ENCODE assay signal across 2 cellular contexts in the genomic region with DNA sequence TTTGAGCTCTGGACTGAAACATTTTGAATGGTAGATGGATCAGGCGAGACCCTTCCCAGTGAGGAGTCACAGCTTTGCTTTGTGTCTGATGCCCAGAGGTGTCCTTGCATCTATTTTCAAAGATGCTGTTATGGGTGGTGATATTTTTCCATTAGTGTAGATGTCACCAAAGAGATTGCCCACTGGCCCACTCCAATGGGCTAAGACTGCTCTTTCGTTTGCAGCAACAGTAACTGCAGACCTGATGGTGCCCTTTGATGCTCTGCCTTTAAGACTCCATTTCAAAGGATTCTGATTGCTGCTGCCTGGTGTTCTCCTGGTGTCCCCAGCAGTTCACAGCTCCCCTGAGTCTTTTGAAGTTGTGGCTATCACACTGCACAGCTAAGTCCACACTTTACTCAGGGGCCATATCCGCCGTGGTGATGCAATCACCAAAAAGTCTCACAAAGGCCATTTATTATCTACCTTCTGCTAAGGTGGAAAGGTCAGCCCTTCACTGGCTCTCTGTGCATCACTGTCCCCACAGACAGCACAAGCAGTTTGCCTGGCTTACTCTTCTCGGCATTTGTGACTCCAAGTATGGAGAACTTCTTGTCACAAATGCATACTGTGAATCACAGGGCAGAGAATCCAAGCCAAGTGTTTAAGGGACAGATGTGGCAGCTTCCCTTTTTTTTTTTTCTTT.
TF ChIP-seq lines count a peak whose summit lies in the region.

No MANE protein-coding gene starts in this region.

TF ChIP-seq in HepG2, 621 proteins besides CTCF, POLR2A, EP300 and RAD21 (continues in another document):
- TF ChIP-seq ZBTB38 (CRISPR knock-in tag; IDR thresholded peaks at IDR 0.05) = peak; percentile 99
- TF ChIP-seq SNAI1 (CRISPR knock-in tag; IDR thresholded peaks at IDR 0.05; ENCODE audit: borderline replicate concordance) = peak; percentile 67; the same call in 1 of the 2 replicates
- peak; percentile 85 for TF ChIP-seq ZNF639 (CRISPR knock-in tag; conservative IDR thresholded peaks at IDR 0.05)
- peak; percentile 93 for TF ChIP-seq DR1 (CRISPR knock-in tag; IDR thresholded peaks at IDR 0.05)
- peak; percentile 78; the same call in 1 of the 2 replicates for TF ChIP-seq MXD4 (CRISPR knock-in tag; IDR thresholded peaks at IDR 0.05)
- TF ChIP-seq MIXL1 (CRISPR knock-in tag; IDR thresholded peaks at IDR 0.05) = peak; percentile 99
- peak; percentile 85 for TF ChIP-seq CCAR2 (optimal IDR thresholded peaks at IDR 0.05; ENCODE audit: low read depth, low read length)
- no peak for TF ChIP-seq RBM22 (optimal IDR thresholded peaks at IDR 0.05; ENCODE audit: low read length)
- TF ChIP-seq, protein P1, sequence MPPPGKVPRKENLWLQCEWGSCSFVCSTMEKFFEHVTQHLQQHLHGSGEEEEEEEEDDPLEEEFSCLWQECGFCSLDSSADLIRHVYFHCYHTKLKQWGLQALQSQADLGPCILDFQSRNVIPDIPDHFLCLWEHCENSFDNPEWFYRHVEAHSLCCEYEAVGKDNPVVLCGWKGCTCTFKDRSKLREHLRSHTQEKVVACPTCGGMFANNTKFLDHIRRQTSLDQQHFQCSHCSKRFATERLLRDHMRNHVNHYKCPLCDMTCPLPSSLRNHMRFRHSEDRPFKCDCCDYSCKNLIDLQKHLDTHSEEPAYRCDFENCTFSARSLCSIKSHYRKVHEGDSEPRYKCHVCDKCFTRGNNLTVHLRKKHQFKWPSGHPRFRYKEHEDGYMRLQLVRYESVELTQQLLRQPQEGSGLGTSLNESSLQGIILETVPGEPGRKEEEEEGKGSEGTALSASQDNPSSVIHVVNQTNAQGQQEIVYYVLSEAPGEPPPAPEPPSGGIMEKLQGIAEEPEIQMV (CRISPR knock-in tag; IDR thresholded peaks at IDR 0.05; ENCODE audit: low read depth) = peak; percentile 85
- TF ChIP-seq, protein P2, sequence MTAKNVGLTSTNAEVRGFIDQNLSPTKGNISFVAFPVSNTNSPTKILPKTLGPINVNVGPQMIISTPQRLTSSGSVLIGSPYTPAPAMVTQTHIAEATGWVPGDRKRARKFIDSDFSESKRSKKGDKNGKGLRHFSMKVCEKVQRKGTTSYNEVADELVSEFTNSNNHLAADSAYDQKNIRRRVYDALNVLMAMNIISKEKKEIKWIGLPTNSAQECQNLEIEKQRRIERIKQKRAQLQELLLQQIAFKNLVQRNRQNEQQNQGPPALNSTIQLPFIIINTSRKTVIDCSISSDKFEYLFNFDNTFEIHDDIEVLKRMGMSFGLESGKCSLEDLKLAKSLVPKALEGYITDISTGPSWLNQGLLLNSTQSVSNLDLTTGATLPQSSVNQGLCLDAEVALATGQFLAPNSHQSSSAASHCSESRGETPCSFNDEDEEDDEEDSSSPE (CRISPR knock-in tag; IDR thresholded peaks at IDR 0.05) = peak; percentile 78; the same call in 1 of the 2 replicates
- peak; percentile 86 for TF ChIP-seq POLR2G (IDR thresholded peaks at IDR 0.05; ENCODE audit: low read depth, low read length)
- no peak for TF ChIP-seq TRAFD1 (CRISPR knock-in tag; IDR thresholded peaks at IDR 0.05; ENCODE audit: borderline replicate concordance)
- TF ChIP-seq ZNF329 (CRISPR knock-in tag; IDR thresholded peaks at IDR 0.05; ENCODE audit: low read depth) = peak; percentile 89
- peak; percentile 92 for TF ChIP-seq KAT8 (CRISPR knock-in tag; IDR thresholded peaks at IDR 0.05)
- TF ChIP-seq, protein P3, sequence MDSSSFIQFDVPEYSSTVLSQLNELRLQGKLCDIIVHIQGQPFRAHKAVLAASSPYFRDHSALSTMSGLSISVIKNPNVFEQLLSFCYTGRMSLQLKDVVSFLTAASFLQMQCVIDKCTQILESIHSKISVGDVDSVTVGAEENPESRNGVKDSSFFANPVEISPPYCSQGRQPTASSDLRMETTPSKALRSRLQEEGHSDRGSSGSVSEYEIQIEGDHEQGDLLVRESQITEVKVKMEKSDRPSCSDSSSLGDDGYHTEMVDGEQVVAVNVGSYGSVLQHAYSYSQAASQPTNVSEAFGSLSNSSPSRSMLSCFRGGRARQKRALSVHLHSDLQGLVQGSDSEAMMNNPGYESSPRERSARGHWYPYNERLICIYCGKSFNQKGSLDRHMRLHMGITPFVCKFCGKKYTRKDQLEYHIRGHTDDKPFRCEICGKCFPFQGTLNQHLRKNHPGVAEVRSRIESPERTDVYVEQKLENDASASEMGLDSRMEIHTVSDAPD (CRISPR knock-in tag; IDR thresholded peaks at IDR 0.05) = peak; percentile 98
- TF ChIP-seq ZNF768 (CRISPR knock-in tag; IDR thresholded peaks at IDR 0.05) = no peak; the same call in 1 of the 2 replicates
- no peak for TF ChIP-seq POLR2AphosphoS2 (IDR thresholded peaks at IDR 0.05; ENCODE audit: low read depth, low read length)
- TF ChIP-seq, protein P4, sequence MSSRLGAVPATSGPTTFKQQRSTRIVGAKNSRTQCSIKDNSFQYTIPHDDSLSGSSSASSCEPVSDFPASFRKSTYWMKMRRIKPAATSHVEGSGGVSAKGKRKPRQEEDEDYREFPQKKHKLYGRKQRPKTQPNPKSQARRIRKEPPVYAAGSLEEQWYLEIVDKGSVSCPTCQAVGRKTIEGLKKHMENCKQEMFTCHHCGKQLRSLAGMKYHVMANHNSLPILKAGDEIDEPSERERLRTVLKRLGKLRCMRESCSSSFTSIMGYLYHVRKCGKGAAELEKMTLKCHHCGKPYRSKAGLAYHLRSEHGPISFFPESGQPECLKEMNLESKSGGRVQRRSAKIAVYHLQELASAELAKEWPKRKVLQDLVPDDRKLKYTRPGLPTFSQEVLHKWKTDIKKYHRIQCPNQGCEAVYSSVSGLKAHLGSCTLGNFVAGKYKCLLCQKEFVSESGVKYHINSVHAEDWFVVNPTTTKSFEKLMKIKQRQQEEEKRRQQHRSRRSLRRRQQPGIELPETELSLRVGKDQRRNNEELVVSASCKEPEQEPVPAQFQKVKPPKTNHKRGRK (CRISPR knock-in tag; IDR thresholded peaks at IDR 0.05) = peak; percentile 86; the same call in 1 of the 2 replicates
- TF ChIP-seq ZNF274 (CRISPR knock-in tag; IDR thresholded peaks at IDR 0.05) = peak; percentile 51; the same call in 1 of the 2 replicates

TF ChIP-seq in H1, 55 proteins besides CTCF, POLR2A, EP300 and RAD21:
- TF ChIP-seq SP4 (IDR thresholded peaks at IDR 0.05; ENCODE audit: low read length) = no peak
- no peak for TF ChIP-seq SAP30 (IDR thresholded peaks at IDR 0.05; ENCODE audit: insufficient read depth, insufficient replicate concordance, low read length)
- TF ChIP-seq RFX5 (IDR thresholded peaks at IDR 0.05; ENCODE audit: borderline replicate concordance, low read depth, low read length) = no peak
- no peak for TF ChIP-seq FOSL1 (IDR thresholded peaks at IDR 0.05; ENCODE audit: insufficient read depth, low read depth, low read length)
- no peak for TF ChIP-seq ZNF274 (IDR thresholded peaks at IDR 0.05; ENCODE audit: borderline replicate concordance, extremely low read depth, low read length)
- TF ChIP-seq SIN3A (conservative IDR thresholded peaks at IDR 0.05 in 1 of 2, IDR thresholded peaks at IDR 0.05 in 1 of 2; ENCODE audit: low read depth in 1 of 2, low read length in 2 of 2) = no peak
- TF ChIP-seq ASH2L (IDR thresholded peaks at IDR 0.05; ENCODE audit: low read length) = no peak
- TF ChIP-seq SIRT6 (IDR thresholded peaks at IDR 0.05; ENCODE audit: low read length) = no peak
- no peak for TF ChIP-seq JUND (IDR thresholded peaks at IDR 0.05; ENCODE audit: low read length)
- no peak for TF ChIP-seq TCF12 (IDR thresholded peaks at IDR 0.05; ENCODE audit: low read depth, low read length)
- no peak for TF ChIP-seq HDAC6 (IDR thresholded peaks at IDR 0.05; ENCODE audit: low read depth, low read length)
- no peak for TF ChIP-seq RBBP5 (IDR thresholded peaks at IDR 0.05; ENCODE audit: borderline replicate concordance, low read depth, low read length)
- no peak for TF ChIP-seq TAF1 (IDR thresholded peaks at IDR 0.05; ENCODE audit: low read depth, low read length)
- no peak for TF ChIP-seq SUZ12 (IDR thresholded peaks at IDR 0.05; ENCODE audit: low read length)
- TF ChIP-seq PHF8 (conservative IDR thresholded peaks at IDR 0.05; ENCODE audit: low read depth, low read length) = no peak
- TF ChIP-seq CREB1 (IDR thresholded peaks at IDR 0.05) = no peak
